15 cellular contexts compared by ENCODE assay signal in the genomic region with DNA sequence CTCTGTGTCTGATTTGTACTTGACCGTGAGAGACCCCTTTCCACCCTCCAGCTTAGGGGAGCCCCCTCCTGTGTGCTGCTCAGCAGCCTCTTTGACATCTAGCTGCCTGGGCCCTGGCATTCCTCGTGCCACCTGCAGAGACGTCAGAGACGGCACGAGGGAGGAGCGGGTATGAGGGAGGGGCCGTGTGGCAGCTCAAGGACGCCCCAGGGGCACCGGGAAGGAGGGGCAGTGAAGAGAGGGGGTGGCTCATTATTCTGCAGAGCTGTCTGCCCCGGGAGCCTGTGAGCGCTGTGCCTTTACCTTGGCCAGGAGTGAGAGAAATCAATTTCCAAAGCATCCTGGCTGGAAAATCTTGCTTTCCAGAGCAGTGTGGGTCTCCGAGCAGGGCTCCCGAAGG. TPM values are rescaled to one million over a fixed set of nuclear protein-coding genes. Genes with fewer than 3 reads are reported as not detected.
"Had no signal": no experiment of that assay in that cellular context is flagged by ENCODE, and none has a peak within 500 bp of the region (broad histone marks: within the 10 kb centered on the region; RNA-seq: fewer than 3 reads in every experiment).

No MANE protein-coding gene starts in this region.

RNA-seq across cellular contexts. Expression of gene CRYAA, which starts 9.4 kb away (rescaled TPM):
- total RNA-seq: activated CD4-positive, alpha-beta memory T cell treated with anti-CD3 and anti-CD28 coated beads, Interleukin-2, amount 10 ng/mL, durations not matched to agents 7 days and 5 days; activated CD4-positive, alpha-beta T cell treated with anti-CD3 and anti-CD28 coated beads for 36 hours; activated CD4-positive, alpha-beta T cell treated with anti-CD3 and anti-CD28 coated beads, Interleukin-2, amount 10 ng/mL, durations not matched to agents 7 days and 5 days; activated CD8-positive, alpha-beta memory T cell treated with anti-CD3 and anti-CD28 coated beads, Interleukin-2, amount 10 ng/mL, durations not matched to agents 7 days and 5 days; activated CD8-positive, alpha-beta T cell treated with anti-CD3 and anti-CD28 coated beads, Interleukin-2, amount 10 ng/mL, durations not matched to agents 7 days and 5 days; activated naive CD8-positive, alpha-beta T cell treated with anti-CD3 and anti-CD28 coated beads, Interleukin-2, amount 10 ng/mL, durations not matched to agents 7 days and 5 days; activated T-helper 2 cell treated with anti-CD3 and anti-CD28 coated beads, Interferon-gamma antibody, Interleukin-2, Interleukin-4, amounts not matched to agents 10 μg/mL and 5 μg/mL and 100 μg/mL, durations not matched to agents 14 hours and 24 hours and 36 hours; ascending aorta; breast epithelium; cardiac septum; T-cell; T-helper 1 cell treated with Interleukin-12 subunit alpha and Interleukin-12 subunit beta and Interleukin-4 antibody, amounts not matched to agents 30 ng/mL and 1 ng/mL, for 36 hours; T-helper 17 cell; T-helper 2 cell treated with Interferon-gamma antibody and Interleukin-4, amounts not matched to agents 100 ng/mL and 5 ng/mL, for 36 hours; WTC11 had no signal
